ENCODE assay signal across 8 cellular contexts in the genomic region with DNA sequence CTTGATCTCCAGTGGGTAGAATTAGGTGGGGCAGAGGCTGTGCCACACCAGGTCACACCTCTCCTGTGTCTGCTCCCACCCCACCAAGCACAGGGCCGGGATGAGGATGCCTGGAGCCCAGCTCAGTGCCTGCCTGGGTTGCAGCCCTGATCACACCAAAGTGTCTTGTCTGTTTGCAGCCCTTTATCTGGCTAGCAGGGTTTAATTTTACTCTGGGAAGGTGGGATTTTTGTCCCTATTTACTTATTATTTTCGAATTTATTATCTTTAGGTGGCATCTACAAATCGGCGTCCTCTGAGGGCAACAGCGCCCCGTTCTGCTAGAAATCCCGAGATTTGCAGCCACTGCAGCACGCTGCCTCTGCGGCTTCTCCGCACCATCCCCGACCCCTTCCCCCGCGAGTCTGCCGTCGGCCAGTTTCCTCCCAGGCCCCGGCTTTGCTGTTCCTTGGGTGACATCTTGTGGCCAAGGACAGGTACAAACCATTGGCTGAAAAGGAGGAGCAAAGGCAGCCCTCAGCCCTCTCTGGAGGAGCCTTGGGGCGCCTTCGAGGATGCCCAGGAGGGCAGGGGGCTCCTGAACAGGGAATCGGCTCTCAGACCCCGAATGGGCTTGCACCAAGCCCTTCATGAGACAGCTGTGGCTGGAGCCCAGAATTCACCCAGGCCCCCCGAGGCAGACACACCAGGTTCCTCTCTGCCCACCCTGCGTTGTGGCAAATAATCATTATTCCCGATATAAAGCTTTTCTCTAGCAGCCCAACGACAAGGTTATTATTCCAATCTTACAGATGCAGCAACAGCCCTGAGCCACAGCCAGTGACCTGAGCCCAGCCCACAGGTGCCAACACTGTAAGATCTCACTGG.
DNase-seq lines count a peak whose midpoint lies in the region; ATAC-seq and TF ChIP-seq lines count a peak whose summit lies in the region.

No MANE protein-coding gene starts in this region.

- no peaks in the 10 kb centered on the region for H3K36me3 Mint-ChIP-seq in activated T-cell treated with anti-CD3 and anti-CD28 coated beads, Interleukin-2, amount 50 U/mL, for 24 hours (ENCODE audit: low read depth)
- H3K36me3 Mint-ChIP-seq in nephron (ENCODE audit: low read depth) = no peaks in the 10 kb centered on the region
- no peaks in the 10 kb centered on the region for H3K36me3 Mint-ChIP-seq in stimulated activated memory B cell treated with anti-CD40 and anti-IgM and Interleukin-4, amounts not matched to agents 10 μg/mL and 1 μg/mL and 100 μg/mL, for 72 hours

- peak overlapping the region; percentile 46 for H3K4me3 Mint-ChIP-seq in activated T-cell treated with anti-CD3 and anti-CD28 coated beads, Interleukin-2, amount 50 U/mL, for 24 hours
- peak overlapping the region; percentile 53 to 70 (median 57) for H3K4me3 Mint-ChIP-seq in nephron
- H3K4me3 Mint-ChIP-seq in stimulated activated memory B cell treated with anti-CD40 and anti-IgM and Interleukin-4, amounts not matched to agents 10 μg/mL and 1 μg/mL and 100 μg/mL, for 72 hours = peak overlapping the region; percentile 45

- H3K4me1 Mint-ChIP-seq in activated T-cell treated with anti-CD3 and anti-CD28 coated beads, Interleukin-2, amount 50 U/mL, for 24 hours (ENCODE audit: low read depth) = peaks cover 9% of the 10 kb centered on the region
- peaks cover 6% of the 10 kb centered on the region for H3K4me1 Mint-ChIP-seq in nephron
- H3K4me1 Mint-ChIP-seq in stimulated activated memory B cell treated with anti-CD40 and anti-IgM and Interleukin-4, amounts not matched to agents 10 μg/mL and 1 μg/mL and 100 μg/mL, for 72 hours = peaks cover 13% of the 10 kb centered on the region

- H3K9me3 Mint-ChIP-seq in activated T-cell treated with anti-CD3 and anti-CD28 coated beads, Interleukin-2, amount 50 U/mL, for 24 hours = no peaks in the 10 kb centered on the region
- H3K9me3 Mint-ChIP-seq in nephron = no peaks in the 10 kb centered on the region
- no peaks in the 10 kb centered on the region for H3K9me3 Mint-ChIP-seq in stimulated activated memory B cell treated with anti-CD40 and anti-IgM and Interleukin-4, amounts not matched to agents 10 μg/mL and 1 μg/mL and 100 μg/mL, for 72 hours

- H3K4me1 ChIP-seq in HUES48 (ENCODE audit: control insufficient read depth, insufficient read depth, low read length) = peaks cover 6% of the 10 kb centered on the region; the same call in 1 of the 2 replicates

- no peaks in the 10 kb centered on the region for H3K9me3 ChIP-seq in HUES48 (ENCODE audit: control insufficient read depth, insufficient read depth, low read length)

- TF ChIP-seq CTCF in GM06990 (IDR thresholded peaks at IDR 0.05; ENCODE audit: insufficient read depth, low read length, poor library complexity, severe bottlenecking) = peak; percentile 82
- TF ChIP-seq CTCF in fibroblast of mammary gland (conservative IDR thresholded peaks at IDR 0.05; ENCODE audit: control insufficient read depth, insufficient read depth, low read depth, low read length) = peak; percentile 77
- peak; percentile 77 to 81 (median 80) for TF ChIP-seq CTCF in nephron (IDR thresholded peaks at IDR 0.05; ENCODE audit: unreplicated experiment in 3 of 3)

- ATAC-seq in stimulated activated memory B cell treated with anti-CD40 and anti-IgM and Interleukin-4, amounts not matched to agents 10 μg/mL and 1 μg/mL and 100 μg/mL, for 72 hours = peak; percentile 84
- ATAC-seq in HG03442 (IDR thresholded peaks at IDR 0.05; ENCODE audit: unreplicated experiment) = no peak

- peaks cover 12% of the 10 kb centered on the region for H3K27me3 Mint-ChIP-seq in activated T-cell treated with anti-CD3 and anti-CD28 coated beads, Interleukin-2, amount 50 U/mL, for 24 hours
- peaks cover 16% of the 10 kb centered on the region for H3K27me3 Mint-ChIP-seq in nephron (ENCODE audit: low read depth)
- peaks cover 10% of the 10 kb centered on the region for H3K27me3 Mint-ChIP-seq in stimulated activated memory B cell treated with anti-CD40 and anti-IgM and Interleukin-4, amounts not matched to agents 10 μg/mL and 1 μg/mL and 100 μg/mL, for 72 hours

- DNase-seq in GM06990 (ENCODE audit: extremely low read depth, insufficient read length) (peak; percentile 59), OCI-M2 (lab: John Stamatoyannopoulos, UW; ENCODE audit: unreplicated experiment) (peak; percentile 17), fibroblast of mammary gland (ENCODE audit: low read depth) (peak; percentile 70)
- DNase-seq in activated T-cell treated with anti-CD3 and anti-CD28 coated beads, Interleukin-2, amount 50 U/mL, for 24 hours = peak; percentile 73

- no peak overlapping the region for H3K27ac Mint-ChIP-seq in activated T-cell treated with anti-CD3 and anti-CD28 coated beads, Interleukin-2, amount 50 U/mL, for 24 hours
- H3K27ac Mint-ChIP-seq in nephron = no peak overlapping the region
- no peak overlapping the region for H3K27ac Mint-ChIP-seq in stimulated activated memory B cell treated with anti-CD40 and anti-IgM and Interleukin-4, amounts not matched to agents 10 μg/mL and 1 μg/mL and 100 μg/mL, for 72 hours

- H3K9ac ChIP-seq in HUES48 (ENCODE audit: low read depth, low read length) = no peak overlapping the region

- H3K36me3 ChIP-seq in GM06990 (ENCODE audit: control insufficient read depth, insufficient read depth, low read length) = no peaks in the 10 kb centered on the region
- no peaks in the 10 kb centered on the region for H3K36me3 ChIP-seq in HUES48 (ENCODE audit: control insufficient read depth, insufficient read depth, low read length)

- no peak overlapping the region for H3K27ac ChIP-seq in HUES48 (ENCODE audit: low read depth, low read length)

- H3K4me3 ChIP-seq in GM06990 (replicated peaks; ENCODE audit: low read depth, low read length) (peak overlapping the region; percentile 45), HUES48 (ENCODE audit: low read depth, low read length) (0 out of 2 replicates have a peak overlapping the region, but pooled peaks have one; percentile 36), fibroblast of mammary gland (ENCODE audit: control insufficient read depth, low read depth, low read length) (peak overlapping the region; percentile 31)

- H3K27me3 ChIP-seq in GM06990 (replicated peaks; ENCODE audit: control insufficient read depth, insufficient read depth, low read length) (no peaks in the 10 kb centered on the region), HUES48 (ENCODE audit: control insufficient read depth, insufficient read depth, low read length) (no peaks in the 10 kb centered on the region)

Comparison
In these comparisons a context has a peak if more than half of its experiments do, and no peak if none do; other contexts are left out.
1. DNase-seq: peak in every context shown above with its lines; median percentile 73 in activated T-cell treated with anti-CD3 and anti-CD28 coated beads, Interleukin-2, amount 50 U/mL, for 24 hours; 70 in fibroblast of mammary gland; 59 in GM06990; 17 in OCI-M2.